Comparison of ENCODE assay signal across 2 cellular contexts in genomic region chr17:21512307-21513011, GRCh38.
TF ChIP-seq lines count a peak whose summit lies in the region.

No MANE protein-coding gene starts in this region.

TF ChIP-seq in IMR-90, 13 proteins besides CTCF, POLR2A, EP300 and RAD21:
- TF ChIP-seq ELK1 (IDR thresholded peaks at IDR 0.05; ENCODE audit: borderline replicate concordance, low read depth, low read length) (no peak), MAFK (IDR thresholded peaks at IDR 0.05; ENCODE audit: low read depth, low read length) (no peak), NFE2L2 (IDR thresholded peaks at IDR 0.05; ENCODE audit: low read depth, low read length) (no peak), CEBPB (IDR thresholded peaks at IDR 0.05; ENCODE audit: low read depth, low read length) (no peak), RCOR1 (IDR thresholded peaks at IDR 0.05; ENCODE audit: insufficient replicate concordance, low read length) (no peak)

TF ChIP-seq in H1, 55 proteins besides CTCF, POLR2A, EP300 and RAD21:
- TF ChIP-seq TAF7 (optimal IDR thresholded peaks at IDR 0.05; ENCODE audit: borderline replicate concordance, low read depth, low read length) (no peak), SRF (IDR thresholded peaks at IDR 0.05; ENCODE audit: low read depth, low read length) (no peak), EZH2 (IDR thresholded peaks at IDR 0.05; ENCODE audit: low read depth, low read length, severe bottlenecking) (no peak), CHD2 (IDR thresholded peaks at IDR 0.05; ENCODE audit: low read length) (no peak), BACH1 (IDR thresholded peaks at IDR 0.05; ENCODE audit: low read length) (no peak), MAFK (IDR thresholded peaks at IDR 0.05; ENCODE audit: low read depth, low read length) (no peak), SAP30 (IDR thresholded peaks at IDR 0.05; ENCODE audit: insufficient read depth, insufficient replicate concordance, low read length) (no peak), E2F6 (IDR thresholded peaks at IDR 0.05) (no peak), RXRA (IDR thresholded peaks at IDR 0.05; ENCODE audit: insufficient read depth, low read depth, low read length) (no peak), YY1 (IDR thresholded peaks at IDR 0.05; ENCODE audit: low read depth, low read length) (no peak), SIX5 (IDR thresholded peaks at IDR 0.05; ENCODE audit: low read depth, low read length) (no peak), CHD1 (IDR thresholded peaks at IDR 0.05; ENCODE audit: low read depth, low read length) (no peak)
